In genomic region chr11:63557548-63557947, GRCh38 we compare ENCODE assay signal across 20 cellular contexts. TPM values are rescaled to one million over a fixed set of nuclear protein-coding genes. Genes with fewer than 3 reads are reported as not detected.
"Had no signal": no experiment of that assay in that cellular context is flagged by ENCODE, and none has a peak within 500 bp of the region (broad histone marks: within the 10 kb centered on the region; RNA-seq: fewer than 3 reads in every experiment).

No MANE protein-coding gene starts in this region.

- H3K4me1 ChIP-seq: gastrocnemius medialis had no signal

- FAIRE-seq: endometrium, islet of Langerhans, small intestine had no signal

- ATAC-seq: esophagus mucosa, gastrocnemius medialis, heart right ventricle, left lobe of liver had no signal

- H3K27ac ChIP-seq: gastrocnemius medialis, heart right ventricle, stomach, thoracic aorta, transverse colon had no signal

- DNase-seq: effector memory CD4-positive, alpha-beta T cell; gastrocnemius medialis; heart right ventricle; hypothalamus; kidney glomerular epithelial cell; small intestine; stimulated activated CD4-positive, alpha-beta T cell treated with anti-CD3 and anti-CD28 coated beads, Interleukin-12 subunit alpha, Interleukin-12 subunit beta, amount 100 ng/mL, for 4 hours; stimulated activated naive CD4-positive, alpha-beta T cell; stomach; substantia nigra; transverse colon had no signal

- H3K9me3 ChIP-seq: gastrocnemius medialis, heart right ventricle, stomach, thoracic aorta, transverse colon had no signal

- H3K27me3 ChIP-seq: gastrocnemius medialis, stomach, transverse colon had no signal

- H3K4me3 ChIP-seq: gastrocnemius medialis, heart right ventricle, stomach, thoracic aorta, transverse colon had no signal

- H3K36me3 ChIP-seq: gastrocnemius medialis, heart right ventricle, stomach, thoracic aorta, transverse colon had no signal

RNA-seq across cellular contexts. Expression of gene PLAAT2, which starts 5.6 kb away (rescaled TPM):
- total RNA-seq: fibroblast of lung, gastrocnemius medialis, mesothelial cell of epicardium, pulmonary artery endothelial cell, thoracic aorta had no signal
- polyA plus RNA-seq: fibroblast of lung, heart right ventricle had no signal

RNA-seq across cellular contexts. Expression of gene LGALS12, which starts 51.7 kb away (rescaled TPM):
- total RNA-seq: esophagus mucosa, fibroblast of lung, left lobe of liver, pulmonary artery endothelial cell, ureter had no signal
- polyA plus RNA-seq: fibroblast of lung had no signal
